8 cellular contexts compared by ENCODE assay signal in genomic region chr1:224329842-224330753, GRCh38. TPM values are rescaled to one million over a fixed set of nuclear protein-coding genes. Genes with fewer than 3 reads are reported as not detected.
DNase-seq lines count a peak whose midpoint lies in the region; ATAC-seq and TF ChIP-seq lines count a peak whose summit lies in the region.

NVL (minus strand) TSS chr1:224330172; CDS start chr1:224330127, 45 bp downstream.

- H3K9me3 Mint-ChIP-seq in activated naive CD8-positive, alpha-beta T cell treated with anti-CD3 and anti-CD28 coated beads for 36 hours, result no peaks in the 10 kb centered on the region
- no peaks in the 10 kb centered on the region for H3K9me3 Mint-ChIP-seq in osteocyte (ENCODE audit: unreplicated experiment)

- peak; percentile 88 for ATAC-seq in HG02759 (IDR thresholded peaks at IDR 0.05; ENCODE audit: unreplicated experiment)
- ATAC-seq in thoracic aorta (ENCODE audit: insufficient number of reproducible peaks, low FRiP score, low read depth), result peak; percentile 88

- H3K4me3 ChIP-seq in GM12865 (ENCODE audit: low read depth, low read length), result peak within 1 kb of the TSS; percentile 98
- peak within 1 kb of the TSS; percentile 85 for H3K4me3 ChIP-seq in SU-DHL-6 (ENCODE audit: insufficient read depth, low read length, poor library complexity, severe bottlenecking)
- peak within 1 kb of the TSS; percentile 85 for H3K4me3 ChIP-seq in thoracic aorta

- DNase-seq in GM12865 (ENCODE audit: low read depth) (peak; percentile 91), NCI-H1417 (lab: John Stamatoyannopoulos, UW) (peak; percentile 81 to 97 (median 96)), head of caudate nucleus (peak; percentile 71 to 95 (median 88)), osteocyte (ENCODE audit: extremely low spot score, unreplicated experiment) (peak; percentile 91), thoracic aorta (ENCODE audit: low spot score) (peak; percentile 20)
- peak; percentile 83 for DNase-seq in activated naive CD8-positive, alpha-beta T cell treated with anti-CD3 and anti-CD28 coated beads for 36 hours

- H3K4me2 ChIP-seq in SU-DHL-6 (ENCODE audit: low read depth, low read length, poor library complexity, severe bottlenecking), result peak within 1 kb of the TSS; percentile 72

- TF ChIP-seq CTCF in GM12865 (IDR thresholded peaks at IDR 0.05; ENCODE audit: insufficient read depth, low read depth, low read length, missing control alignments), result no peak
- no peak for TF ChIP-seq CTCF in SU-DHL-6 (IDR thresholded peaks at IDR 0.05; ENCODE audit: insufficient read depth, low read length, poor library complexity, severe bottlenecking)
- no peak for TF ChIP-seq CTCF in osteocyte (IDR thresholded peaks at IDR 0.05)
- TF ChIP-seq CTCF in thoracic aorta (IDR thresholded peaks at IDR 0.05), result no peak

- peaks cover 18 to 25% of the 10 kb centered on the region in 2 donors for H3K4me1 ChIP-seq in thoracic aorta (ENCODE audit: control insufficient read depth in 1 of 2, low read depth in 2 of 2)

- no peaks in the 10 kb centered on the region for H3F3A ChIP-seq in SU-DHL-6 (ENCODE audit: insufficient read depth)

- H3K9me2 ChIP-seq in SU-DHL-6 (replicated peaks; ENCODE audit: insufficient read depth, low read length), result no peaks in the 10 kb centered on the region

- peak within 1 kb of the TSS; percentile 72 for H2AFZ ChIP-seq in SU-DHL-6 (ENCODE audit: low read depth, low read length, severe bottlenecking)

- H3K79me2 ChIP-seq in SU-DHL-6 (ENCODE audit: insufficient read depth, low read length), result peaks cover 46% of the 10 kb centered on the region

- peak within 1 kb of the TSS; percentile 100 for H3K27ac Mint-ChIP-seq in activated naive CD8-positive, alpha-beta T cell treated with anti-CD3 and anti-CD28 coated beads for 36 hours
- H3K27ac Mint-ChIP-seq in osteocyte (ENCODE audit: unreplicated experiment), result peak within 1 kb of the TSS; percentile 99

- peaks cover 33% of the 10 kb centered on the region for H3K4me1 Mint-ChIP-seq in activated naive CD8-positive, alpha-beta T cell treated with anti-CD3 and anti-CD28 coated beads for 36 hours
- peaks cover 22% of the 10 kb centered on the region for H3K4me1 Mint-ChIP-seq in osteocyte (ENCODE audit: unreplicated experiment)

- H3K27me3 Mint-ChIP-seq in activated naive CD8-positive, alpha-beta T cell treated with anti-CD3 and anti-CD28 coated beads for 36 hours, result no peaks in the 10 kb centered on the region
- peaks cover 4% of the 10 kb centered on the region for H3K27me3 Mint-ChIP-seq in osteocyte (ENCODE audit: unreplicated experiment)

- intact Hi-C loops in head of caudate nucleus (cut with DNase I), result loop anchor here (2.0 to 5.0 kb wide), 2 partner anchors 147 to 213 kb away; partner anchors contain the start of gene DEGS1

- H3K9me3 ChIP-seq in SU-DHL-6 (ENCODE audit: insufficient read depth, low read length), result no peaks in the 10 kb centered on the region
- H3K9me3 ChIP-seq in thoracic aorta, result no peaks in the 10 kb centered on the region

- H3K4me3 Mint-ChIP-seq in activated naive CD8-positive, alpha-beta T cell treated with anti-CD3 and anti-CD28 coated beads for 36 hours, result peak within 1 kb of the TSS; percentile 96
- peak within 1 kb of the TSS; percentile 94 for H3K4me3 Mint-ChIP-seq in osteocyte (ENCODE audit: unreplicated experiment)

- H3K27me3 ChIP-seq in SU-DHL-6 (ENCODE audit: low read length) (no peaks in the 10 kb centered on the region), thoracic aorta (replicated peaks; ENCODE audit: insufficient read depth) (no peaks in the 10 kb centered on the region)

- H3K9ac ChIP-seq in SU-DHL-6 (ENCODE audit: low read length), result peak within 1 kb of the TSS; percentile 79

- H3K27ac ChIP-seq in SU-DHL-6 (ENCODE audit: low read depth, low read length), result peak within 1 kb of the TSS; percentile 82
- H3K27ac ChIP-seq in thoracic aorta, result peak within 1 kb of the TSS; percentile 80 to 94

- H3K36me3 ChIP-seq in SU-DHL-6 (ENCODE audit: low read length) (no peaks in the 10 kb centered on the region; the same call in 1 of the 2 replicates), thoracic aorta (no peaks in the 10 kb centered on the region)

- H3K36me3 Mint-ChIP-seq in activated naive CD8-positive, alpha-beta T cell treated with anti-CD3 and anti-CD28 coated beads for 36 hours, result no peaks in the 10 kb centered on the region
- H3K36me3 Mint-ChIP-seq in osteocyte (ENCODE audit: unreplicated experiment), result peaks cover 4% of the 10 kb centered on the region

- H4K20me1 ChIP-seq in SU-DHL-6 (ENCODE audit: low read depth, low read length), result no peaks in the 10 kb centered on the region

RNA-seq across cellular contexts. Expression of gene NVL, which starts in this region (rescaled TPM):
- total RNA-seq in activated naive CD8-positive, alpha-beta T cell treated with anti-CD3 and anti-CD28 coated beads for 36 hours, result 10 to 100 TPM; 41.6 to 45.2 TPM
- total RNA-seq in osteocyte, result 22.5 and 28.2 TPM in 2 replicates
- total RNA-seq in thoracic aorta, result 10 to 100 TPM; 11.6 to 30.7 TPM

Comparison
In these comparisons a context has a peak if more than half of its experiments do, and no peak if none do; other contexts are left out.
1. Peak in every context shown above with its lines: DNase-seq, ATAC-seq, H3K4me3 ChIP-seq and H3K27ac ChIP-seq.
2. DNase-seq: peak in every context shown above with its lines; median percentile 96 in NCI-H1417; 91 in GM12865; 91 in osteocyte; 88 in head of caudate nucleus; 83 in activated naive CD8-positive, alpha-beta T cell treated with anti-CD3 and anti-CD28 coated beads for 36 hours; 20 in thoracic aorta.